Comparison of ENCODE assay signal across 18 cellular contexts in genomic region chr12:110084314-110085015, GRCh38.
"Had no signal": no experiment of that assay in that cellular context is flagged by ENCODE, and none has a peak within 500 bp of the region (broad histone marks: within the 10 kb centered on the region; RNA-seq: fewer than 3 reads in every experiment).

No MANE protein-coding gene starts in this region.

- H3K4me1 ChIP-seq: pancreas had no signal

- DNase-seq: activated CD4-positive, alpha-beta T cell treated with anti-CD3 and anti-CD28 coated beads, Interleukin-2, amount 50 U/mL, for 1 hour; activated CD8-positive, alpha-beta memory T cell treated with anti-CD3 and anti-CD28 coated beads for 24 hours; activated CD8-positive, alpha-beta memory T cell treated with anti-CD3 and anti-CD28 coated beads, Interleukin-2, amount 50 U/mL, for 48 hours; activated gamma-delta T cell; activated T-cell treated with anti-CD3 and anti-CD28 coated beads, Interleukin-2, amount 50 U/mL, for 48 hours; adrenal gland; cerebellar nuclear complex; effector CD8-positive, alpha-beta T cell; left ventricle myocardium superior; mucosa of descending colon; naive thymus-derived CD4-positive, alpha-beta T cell; pancreas; stimulated activated CD4-positive, alpha-beta T cell treated with anti-CD3 and anti-CD28 coated beads, Interleukin-4, amount 100 ng/mL, for 4 hours; thyroid gland had no signal

- H3K9me3 ChIP-seq: adrenal gland, esophagus muscularis mucosa, mucosa of descending colon, pancreas, thyroid gland had no signal

- H3K4me3 ChIP-seq: adrenal gland, esophagus muscularis mucosa, mucosa of descending colon, pancreas, thyroid gland had no signal

- H3K27me3 ChIP-seq: adrenal gland, esophagus muscularis mucosa, pancreas, thyroid gland had no signal

- H3K27ac ChIP-seq: adrenal gland, esophagus muscularis mucosa, pancreas, thyroid gland had no signal

- H3K4me3 Mint-ChIP-seq: naive thymus-derived CD4-positive, alpha-beta T cell; stimulated activated memory B cell treated with anti-CD40 and anti-IgM and Interleukin-4, amounts not matched to agents 10 μg/mL and 1 μg/mL and 100 μg/mL, for 72 hours had no signal

- H3K27ac Mint-ChIP-seq: activated naive CD4-positive, alpha-beta T cell treated with anti-CD3 and anti-CD28 coated beads, Interleukin-2, amount 50 U/mL, for 72 hours; naive thymus-derived CD4-positive, alpha-beta T cell; stimulated activated memory B cell treated with anti-CD40 and anti-IgM and Interleukin-4, amounts not matched to agents 10 μg/mL and 1 μg/mL and 100 μg/mL, for 72 hours had no signal

- ATAC-seq: activated naive CD4-positive, alpha-beta T cell treated with anti-CD3 and anti-CD28 coated beads, Interleukin-2, amount 50 U/mL, for 72 hours; left ventricle myocardium superior; mucosa of descending colon; naive thymus-derived CD4-positive, alpha-beta T cell; pancreas; sciatic nerve; stimulated activated memory B cell treated with anti-CD40 and anti-IgM and Interleukin-4, amounts not matched to agents 10 μg/mL and 1 μg/mL and 100 μg/mL, for 72 hours had no signal

- H3K36me3 ChIP-seq: adrenal gland, esophagus muscularis mucosa, pancreas, thyroid gland had no signal
